ENCODE assay signal across 2 cellular contexts in the genomic region with DNA sequence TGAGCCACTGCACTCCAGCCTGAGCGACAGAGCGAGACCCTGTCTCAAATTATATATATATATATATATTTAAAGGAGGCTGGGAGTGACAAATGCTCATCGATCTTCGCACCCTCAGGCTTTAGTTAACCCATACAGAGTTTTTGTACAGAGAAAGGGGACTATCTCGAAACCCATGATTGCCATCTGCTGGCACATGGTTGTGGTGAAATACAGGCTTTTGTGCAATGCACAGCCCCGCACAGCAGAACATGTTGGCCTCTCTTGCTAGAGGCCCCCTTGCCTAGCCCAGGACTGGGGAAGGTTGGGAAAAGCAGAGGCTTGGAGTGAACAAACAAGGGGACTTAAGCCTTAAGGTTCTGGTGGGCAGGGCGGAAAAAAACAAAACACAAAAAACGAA.
TF ChIP-seq lines count a peak whose summit lies in the region.

No MANE protein-coding gene starts in this region.

TF ChIP-seq in IMR-90, 13 proteins besides CTCF, POLR2A, EP300 and RAD21:
- peak; percentile 18; the same call in 1 of the 2 replicates for TF ChIP-seq CEBPB (IDR thresholded peaks at IDR 0.05; ENCODE audit: low read depth, low read length)
- TF ChIP-seq, protein P1, sequence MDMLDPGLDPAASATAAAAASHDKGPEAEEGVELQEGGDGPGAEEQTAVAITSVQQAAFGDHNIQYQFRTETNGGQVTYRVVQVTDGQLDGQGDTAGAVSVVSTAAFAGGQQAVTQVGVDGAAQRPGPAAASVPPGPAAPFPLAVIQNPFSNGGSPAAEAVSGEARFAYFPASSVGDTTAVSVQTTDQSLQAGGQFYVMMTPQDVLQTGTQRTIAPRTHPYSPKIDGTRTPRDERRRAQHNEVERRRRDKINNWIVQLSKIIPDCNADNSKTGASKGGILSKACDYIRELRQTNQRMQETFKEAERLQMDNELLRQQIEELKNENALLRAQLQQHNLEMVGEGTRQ (IDR thresholded peaks at IDR 0.05; ENCODE audit: low read depth, low read length) = no peak
TF ChIP-seq in IMR-90: peak in this region for 1.

TF ChIP-seq in SK-N-SH, 30 proteins besides CTCF, POLR2A, EP300 and RAD21:
- TF ChIP-seq SMC3 (IDR thresholded peaks at IDR 0.05; ENCODE audit: low read depth, low read length) = peak; percentile 37; the same call in 1 of the 2 replicates
- no peak for TF ChIP-seq NRF1 (IDR thresholded peaks at IDR 0.05; ENCODE audit: low read depth, low read length)
